In the genomic region with DNA sequence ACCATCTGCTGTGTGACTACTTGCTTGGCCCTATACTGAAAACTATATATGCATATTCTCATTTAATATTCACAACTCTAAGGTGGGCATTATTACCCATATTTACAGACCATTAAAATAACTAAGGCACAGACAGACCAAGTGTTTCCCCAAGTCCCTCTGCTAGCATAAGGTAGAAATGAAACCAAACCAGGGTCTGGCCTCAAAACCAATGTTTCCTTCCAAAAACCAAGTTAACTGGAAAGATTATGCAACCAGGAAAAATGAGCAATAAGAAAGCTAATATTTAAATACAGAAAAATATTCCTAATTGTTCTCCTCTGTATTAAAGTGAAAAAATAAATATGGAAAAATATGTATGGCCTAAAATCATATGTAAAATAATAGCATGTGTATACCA, we compare ENCODE assay signal across 25 cellular contexts. TPM values are rescaled to one million over a fixed set of nuclear protein-coding genes. Genes with fewer than 3 reads are reported as not detected.
DNase-seq lines count a peak whose midpoint lies in the region; ATAC-seq and TF ChIP-seq lines count a peak whose summit lies in the region.
"Had no signal": no experiment of that assay in that cellular context is flagged by ENCODE, and none has a peak within 500 bp of the region (broad histone marks: within the 10 kb centered on the region; RNA-seq: fewer than 3 reads in every experiment).

No MANE protein-coding gene starts in this region.

- peaks cover 50% of the 10 kb centered on the region for H3K4me1 ChIP-seq in CD4-positive, CD25-positive, alpha-beta regulatory T cell (ENCODE audit: control insufficient read depth, insufficient read depth, low read length, poor library complexity, severe bottlenecking)
- H3K4me1 ChIP-seq in GM23248 (ENCODE audit: insufficient read depth) (peaks cover 26% of the 10 kb centered on the region; the same call in 1 of the 2 replicates), foreskin keratinocyte (no peaks in the 10 kb centered on the region)

- no peak overlapping the region for H3K9ac ChIP-seq in GM23248
- H3K9ac ChIP-seq: SK-N-SH had no signal

- H3K4me1 Mint-ChIP-seq in CD4-positive, CD25-positive, alpha-beta regulatory T cell, result peaks cover 49 to 86% (median 66%) of the 10 kb centered on the region in 4 donors
- peaks cover 81% of the 10 kb centered on the region for H3K4me1 Mint-ChIP-seq in activated naive CD8-positive, alpha-beta T cell (ENCODE audit: low read depth)
- H3K4me1 Mint-ChIP-seq in immature natural killer cell, result peaks cover 48 to 79% of the 10 kb centered on the region in 2 donors
- H3K4me1 Mint-ChIP-seq in activated T-helper 2 cell treated with anti-CD3 and anti-CD28 coated beads, Interferon-gamma antibody, Interleukin-2, Interleukin-4, amounts not matched to agents 10 μg/mL and 5 μg/mL and 100 μg/mL, durations not matched to agents 14 hours and 24 hours and 36 hours (ENCODE audit: low read depth), result peaks cover 64% of the 10 kb centered on the region

- H4K20me1 ChIP-seq in GM23248 (ENCODE audit: insufficient read depth), result peaks cover 4% of the 10 kb centered on the region; the same call in 1 of the 2 replicates

- H3K4me3 ChIP-seq in CD4-positive, CD25-positive, alpha-beta regulatory T cell (ENCODE audit: low read depth, low read length), result no peak overlapping the region
- H3K4me3 ChIP-seq in GM23248, result no peak overlapping the region
- H3K4me3 ChIP-seq: esophagus squamous epithelium, heart right ventricle, left lung, mucosa of descending colon, smooth muscle cell had no signal

- H3K36me3 Mint-ChIP-seq in CD4-positive, CD25-positive, alpha-beta regulatory T cell, result peaks cover 61% of the 10 kb centered on the region
- peaks cover 16% of the 10 kb centered on the region for H3K36me3 Mint-ChIP-seq in activated naive CD8-positive, alpha-beta T cell
- H3K36me3 Mint-ChIP-seq in immature natural killer cell, result peaks cover 3 to 18% (median 12%) of the 10 kb centered on the region in 3 donors
- peaks cover 77% of the 10 kb centered on the region for H3K36me3 Mint-ChIP-seq in activated T-helper 2 cell treated with anti-CD3 and anti-CD28 coated beads, Interferon-gamma antibody, Interleukin-2, Interleukin-4, amounts not matched to agents 10 μg/mL and 5 μg/mL and 100 μg/mL, durations not matched to agents 14 hours and 24 hours and 36 hours (ENCODE audit: low read depth)

- no peak overlapping the region for H2AFZ ChIP-seq in GM23248

- peaks cover 33% of the 10 kb centered on the region for H3F3A ChIP-seq in GM23248 (ENCODE audit: insufficient read depth)

- in situ Hi-C loops in GM23248 (cut with MboI), result no loop called here

- no peak overlapping the region for H3K4me3 Mint-ChIP-seq in CD4-positive, CD25-positive, alpha-beta regulatory T cell
- H3K4me3 Mint-ChIP-seq in activated naive CD8-positive, alpha-beta T cell, result no peak overlapping the region
- H3K4me3 Mint-ChIP-seq in immature natural killer cell, result no peak overlapping the region
- no peak overlapping the region for H3K4me3 Mint-ChIP-seq in activated T-helper 2 cell treated with anti-CD3 and anti-CD28 coated beads, Interferon-gamma antibody, Interleukin-2, Interleukin-4, amounts not matched to agents 10 μg/mL and 5 μg/mL and 100 μg/mL, durations not matched to agents 14 hours and 24 hours and 36 hours (ENCODE audit: low read depth)
- H3K4me3 Mint-ChIP-seq: H9, type B pancreatic cell had no signal

- DNase-seq in CD4-positive, CD25-positive, alpha-beta regulatory T cell, result no peak
- DNase-seq in GM23248 (peak; percentile 28), immature natural killer cell (no peak), AG08395 (ENCODE audit: low spot score) (no peak), foreskin keratinocyte (no peak)
- DNase-seq in activated T-helper 2 cell treated with anti-CD3 and anti-CD28 coated beads, Interferon-gamma antibody, Interleukin-2, Interleukin-4, amounts not matched to agents 10 μg/mL and 5 μg/mL and 100 μg/mL, durations not matched to agents 14 hours and 24 hours and 36 hours (ENCODE audit: low spot score), result no peak
- DNase-seq: activated CD4-positive, alpha-beta T cell treated with anti-CD3 and anti-CD28 coated beads for 1 hour; activated naive CD4-positive, alpha-beta T cell treated with Interleukin-2 at 50 U/mL for 16 hours; Calu3; effector memory CD4-positive, alpha-beta T cell; esophagus squamous epithelium; H9; heart right ventricle; Kasumi-1; left lung; mucosa of descending colon; NCI-H1105; NCI-H446 treated with DMSO at 0.1 percent for 48 hours; RPMI8226; SK-N-SH; stimulated activated CD4-positive, alpha-beta T cell treated with anti-CD3 and anti-CD28 coated beads, Interleukin-4, amount 100 ng/mL, for 1 hour; T-helper 9 cell had no signal

- peaks cover 61% of the 10 kb centered on the region for H3K36me3 ChIP-seq in CD4-positive, CD25-positive, alpha-beta regulatory T cell (ENCODE audit: control insufficient read depth, insufficient read depth, low read length)
- peaks cover 32% of the 10 kb centered on the region for H3K36me3 ChIP-seq in GM23248 (ENCODE audit: low read depth)

- H3K79me2 ChIP-seq in GM23248 (ENCODE audit: insufficient read depth), result peaks cover 98% of the 10 kb centered on the region

- intact Hi-C loops in activated T-helper 2 cell treated with anti-CD3 and anti-CD28 coated beads, Interferon-gamma antibody, Interleukin-2, Interleukin-4, amounts not matched to agents 10 μg/mL and 5 μg/mL and 100 μg/mL, durations not matched to agents 14 hours and 24 hours and 36 hours (cut with micrococcal nuclease), result no loop called here

- no peak overlapping the region for H3K4me2 ChIP-seq in GM23248 (ENCODE audit: unreplicated experiment)
- H3K4me2 ChIP-seq: SK-N-SH, smooth muscle cell had no signal

- no peaks in the 10 kb centered on the region for H3K27me3 Mint-ChIP-seq in CD4-positive, CD25-positive, alpha-beta regulatory T cell
- H3K27me3 Mint-ChIP-seq in activated naive CD8-positive, alpha-beta T cell, result no peaks in the 10 kb centered on the region
- H3K27me3 Mint-ChIP-seq in immature natural killer cell (ENCODE audit: low read depth in 3 of 3), result no peaks in the 10 kb centered on the region
- H3K27me3 Mint-ChIP-seq in activated T-helper 2 cell treated with anti-CD3 and anti-CD28 coated beads, Interferon-gamma antibody, Interleukin-2, Interleukin-4, amounts not matched to agents 10 μg/mL and 5 μg/mL and 100 μg/mL, durations not matched to agents 14 hours and 24 hours and 36 hours (ENCODE audit: low read depth), result no peaks in the 10 kb centered on the region
- H3K27me3 Mint-ChIP-seq: type B pancreatic cell had no signal

- no peaks in the 10 kb centered on the region for H3K9me3 Mint-ChIP-seq in CD4-positive, CD25-positive, alpha-beta regulatory T cell
- no peaks in the 10 kb centered on the region for H3K9me3 Mint-ChIP-seq in activated naive CD8-positive, alpha-beta T cell (ENCODE audit: low read depth)
- H3K9me3 Mint-ChIP-seq in immature natural killer cell, result no peaks in the 10 kb centered on the region
- H3K9me3 Mint-ChIP-seq in activated T-helper 2 cell treated with anti-CD3 and anti-CD28 coated beads, Interferon-gamma antibody, Interleukin-2, Interleukin-4, amounts not matched to agents 10 μg/mL and 5 μg/mL and 100 μg/mL, durations not matched to agents 14 hours and 24 hours and 36 hours, result no peaks in the 10 kb centered on the region
- H3K9me3 Mint-ChIP-seq: H9, type B pancreatic cell had no signal

- TF ChIP-seq CTCF in foreskin keratinocyte (conservative IDR thresholded peaks at IDR 0.05), result no peak

- H3K27ac ChIP-seq in CD4-positive, CD25-positive, alpha-beta regulatory T cell (ENCODE audit: insufficient read depth, low read length, poor library complexity, severe bottlenecking), result peak overlapping the region; percentile 17
- H3K27ac ChIP-seq in GM23248 (no peak overlapping the region), foreskin keratinocyte (no peak overlapping the region)
- H3K27ac ChIP-seq: esophagus squamous epithelium had no signal

- no peaks in the 10 kb centered on the region for H3K9me2 ChIP-seq in GM23248 (ENCODE audit: insufficient read depth)
- H3K9me2 ChIP-seq: SK-N-SH had no signal

- H3K27ac Mint-ChIP-seq in CD4-positive, CD25-positive, alpha-beta regulatory T cell, result peak overlapping the region; percentile 48 to 92 (median 79)
- H3K27ac Mint-ChIP-seq in activated naive CD8-positive, alpha-beta T cell, result peak overlapping the region; percentile 72
- H3K27ac Mint-ChIP-seq in immature natural killer cell, result peak overlapping the region; percentile 4 to 85 (median 62)
- H3K27ac Mint-ChIP-seq in activated T-helper 2 cell treated with anti-CD3 and anti-CD28 coated beads, Interferon-gamma antibody, Interleukin-2, Interleukin-4, amounts not matched to agents 10 μg/mL and 5 μg/mL and 100 μg/mL, durations not matched to agents 14 hours and 24 hours and 36 hours, result no peak overlapping the region
- H3K27ac Mint-ChIP-seq: type B pancreatic cell had no signal

- ATAC-seq in CD4-positive, CD25-positive, alpha-beta regulatory T cell (ENCODE audit: low read depth in 2 of 2), result no peak
- ATAC-seq in foreskin keratinocyte, result no peak
- ATAC-seq: heart right ventricle, left lung, mucosa of descending colon had no signal

- no peaks in the 10 kb centered on the region for H3K27me3 ChIP-seq in CD4-positive, CD25-positive, alpha-beta regulatory T cell (ENCODE audit: control insufficient read depth, insufficient read depth, low read length)
- H3K27me3 ChIP-seq in GM23248 (replicated peaks; ENCODE audit: insufficient read depth), result no peaks in the 10 kb centered on the region
- no peaks in the 10 kb centered on the region for H3K27me3 ChIP-seq in foreskin keratinocyte
- H3K27me3 ChIP-seq: esophagus squamous epithelium, heart right ventricle, left lung had no signal

- no peaks in the 10 kb centered on the region for H3K9me3 ChIP-seq in CD4-positive, CD25-positive, alpha-beta regulatory T cell (ENCODE audit: control insufficient read depth in 2 of 2, low read length in 2 of 2)
- no peaks in the 10 kb centered on the region for H3K9me3 ChIP-seq in GM23248 (ENCODE audit: low read depth)
- H3K9me3 ChIP-seq: esophagus squamous epithelium, heart right ventricle, left lung, mucosa of descending colon, SK-N-SH had no signal

RNA-seq across cellular contexts. Expression of gene XPO6, which starts 50.1 kb away (rescaled TPM):
- 302 TPM for total RNA-seq in CD4-positive, CD25-positive, alpha-beta regulatory T cell
- polyA plus RNA-seq in CD4-positive, CD25-positive, alpha-beta regulatory T cell, result 10 to 100 TPM; 60.4 to 79.6 (median 64.2) TPM
- total RNA-seq in GM23248 (2014; rRNA removed; shearing (Covaris generic)), result 118 and 163 TPM in 2 replicates
- polyA plus RNA-seq in GM23248 (2016; fragmentation: Nextera tagmentation; extraction: Ambion mirVana) (42.9 and 50.7 TPM in 2 replicates), immature natural killer cell (10 to 100 TPM; 40.7 to 75.5 (median 42.2) TPM), foreskin keratinocyte (91.9 and 101 TPM in 2 replicates)
- 227 and 230 TPM in 2 replicates for total RNA-seq in activated T-helper 2 cell treated with anti-CD3 and anti-CD28 coated beads, Interferon-gamma antibody, Interleukin-2, Interleukin-4, amounts not matched to agents 10 μg/mL and 5 μg/mL and 100 μg/mL, durations not matched to agents 14 hours and 24 hours and 36 hours
- 113 and 118 TPM in 2 replicates for total RNA-seq in foreskin keratinocyte
